Comparison of ENCODE assay signal across 17 cellular contexts in genomic region chr4:87490664-87491369, GRCh38. TPM values are rescaled to one million over a fixed set of nuclear protein-coding genes. Genes with fewer than 3 reads are reported as not detected.
A peak's percentile ranks its signal among the peaks of the same experiment; 100 is the strongest.
DNase-seq lines count a peak whose midpoint lies in the region; ATAC-seq and TF ChIP-seq lines count a peak whose summit lies in the region.
"Had no signal": no experiment of that assay in that cellular context is flagged by ENCODE, and none has a peak within 500 bp of the region (broad histone marks: within the 10 kb centered on the region; RNA-seq: fewer than 3 reads in every experiment).

No MANE protein-coding gene starts in this region.

- no peak for TF ChIP-seq POLR2A in esophagus muscularis mucosa (IDR thresholded peaks at IDR 0.05; ENCODE audit: low read depth)

- H3K4me3 ChIP-seq in left ventricle myocardium inferior (no peak overlapping the region), esophagus muscularis mucosa (no peak overlapping the region), rectal smooth muscle tissue (ENCODE audit: low read length) (no peak overlapping the region)

- no peak for TF ChIP-seq EP300 in esophagus muscularis mucosa (IDR thresholded peaks at IDR 0.05)

- peaks cover 13% of the 10 kb centered on the region for H3K9me3 ChIP-seq in left ventricle myocardium inferior (replicated peaks)
- no peaks in the 10 kb centered on the region for H3K9me3 ChIP-seq in esophagus muscularis mucosa

- no peak overlapping the region for H3K9ac ChIP-seq in rectal smooth muscle tissue (ENCODE audit: low read length)

- no peak for DNase-seq in left ventricle myocardium inferior
- no peak for DNase-seq in left ventricle myocardium superior
- no peak for DNase-seq in esophagus muscularis mucosa (ENCODE audit: extremely low spot score)
- no peak for DNase-seq in NCI-H446 (lab: John Stamatoyannopoulos, UW)
- no peak for DNase-seq in GOT3 (lab: John Stamatoyannopoulos, UW)
- no peak for DNase-seq in amniotic stem cell (lab: John Stamatoyannopoulos, UW)
- DNase-seq: COR-L47, DMS153, KG1, NCI-H187 treated with DMSO at 0.1 percent for 48 hours, NCI-H2171, NCI-H524, SIG-M5 had no signal

- H3K27ac ChIP-seq in left ventricle myocardium inferior (replicated peaks) (peak overlapping the region; percentile 81), esophagus muscularis mucosa (replicated peaks in 1 of 4) (peak overlapping the region; percentile 70 to 79 (median 76)), rectal smooth muscle tissue (ENCODE audit: low read depth, low read length) (peak overlapping the region; percentile 60)

- ATAC-seq in left ventricle myocardium superior: no peak
- ATAC-seq in GM18873 (IDR thresholded peaks at IDR 0.05; ENCODE audit: low FRiP score, unreplicated experiment): no peak
- ATAC-seq: HCT116 had no signal

- peaks cover 53% of the 10 kb centered on the region for H3K4me1 ChIP-seq in left ventricle myocardium inferior
- H3K4me1 ChIP-seq in esophagus muscularis mucosa: peaks cover 27 to 66% (median 65%) of the 10 kb centered on the region in 4 donors
- H3K4me1 ChIP-seq in rectal smooth muscle tissue (ENCODE audit: control insufficient read depth, insufficient read depth, low read length): peaks cover 21% of the 10 kb centered on the region

- 74% methylated on average over 1 of the region's 1 CpG for WGBS in esophagus muscularis mucosa

- peaks cover 98% of the 10 kb centered on the region for H3K36me3 ChIP-seq in left ventricle myocardium inferior
- H3K36me3 ChIP-seq in esophagus muscularis mucosa: peaks cover 56 to 89% (median 80%) of the 10 kb centered on the region in 4 donors
- peaks cover 27% of the 10 kb centered on the region for H3K36me3 ChIP-seq in rectal smooth muscle tissue (ENCODE audit: control insufficient read depth, insufficient read depth, low read length)

- TF ChIP-seq CTCF in left ventricle myocardium inferior (IDR thresholded peaks at IDR 0.05; ENCODE audit: borderline replicate concordance) (no peak), esophagus muscularis mucosa (IDR thresholded peaks at IDR 0.05) (no peak)

- H3K27me3 ChIP-seq in left ventricle myocardium inferior (ENCODE audit: low read depth) (no peaks in the 10 kb centered on the region), esophagus muscularis mucosa (no peaks in the 10 kb centered on the region), rectal smooth muscle tissue (ENCODE audit: control insufficient read depth, insufficient read depth, low read length) (no peaks in the 10 kb centered on the region)

- intact Hi-C loops in left ventricle myocardium inferior (cut with micrococcal nuclease) (no loop called here), left ventricle myocardium superior (cut with micrococcal nuclease) (no loop called here), esophagus muscularis mucosa (cut with DNase I) (loop anchor here (5.0 kb wide), 1 partner anchor 46 kb away; no protein-coding TSS in a partner anchor)

RNA-seq across cellular contexts. Expression of gene SPARCL1, which starts 38.4 kb away (rescaled TPM):
- total RNA-seq in left ventricle myocardium inferior (292 TPM), left ventricle myocardium superior (354 TPM), esophagus muscularis mucosa (1,000 to 10,000 TPM; 1,380 to 2,231 (median 1,856) TPM)
- total RNA-seq: MCF 10A had no signal
